ENCODE assay signal across 8 cellular contexts in the genomic region with DNA sequence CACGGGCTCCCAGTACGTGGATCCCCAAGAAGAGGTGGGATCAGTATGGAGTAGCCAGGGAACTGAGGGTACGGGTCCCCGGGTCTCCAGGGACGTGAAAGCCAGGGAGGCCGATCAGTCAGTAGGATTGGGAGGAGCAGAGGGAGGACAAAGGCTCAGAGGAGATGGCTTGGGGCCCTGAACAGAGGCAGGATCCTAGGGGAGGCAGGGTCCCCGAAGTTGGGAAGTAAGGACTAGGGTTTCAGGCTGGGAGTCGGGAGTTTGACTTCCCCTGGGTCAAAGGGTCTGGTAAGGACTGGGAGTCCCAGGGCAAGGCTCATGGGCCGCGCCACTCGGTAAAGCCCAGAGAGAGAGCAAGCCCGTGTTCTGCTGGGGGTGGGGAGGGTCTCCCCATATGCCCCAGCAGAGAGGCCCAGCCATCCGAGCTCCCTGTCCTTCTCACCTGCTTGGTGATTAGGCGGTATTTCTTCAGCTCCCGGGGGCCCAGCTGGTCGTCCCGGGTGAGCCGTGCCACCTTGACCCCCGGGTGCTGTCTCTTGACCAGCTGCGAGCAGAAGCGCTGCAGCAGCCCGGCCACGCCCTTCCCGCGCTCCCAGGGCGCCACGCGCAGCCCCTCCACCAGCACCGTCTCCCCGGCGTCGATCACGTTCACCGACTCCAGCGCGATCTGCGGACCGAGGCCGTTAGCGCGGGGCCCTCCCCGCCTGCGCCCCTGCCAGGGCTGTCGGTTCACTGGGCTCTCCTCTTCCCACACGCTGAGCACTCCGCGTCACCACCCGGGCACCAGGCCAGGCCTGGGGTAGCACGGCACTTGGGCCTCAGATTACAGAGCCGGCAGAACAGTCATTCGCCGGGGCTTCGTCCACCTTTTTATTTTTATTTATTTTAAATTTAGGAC. TPM values are rescaled to one million over a fixed set of nuclear protein-coding genes. Genes with fewer than 3 reads are reported as not detected.
A peak's percentile ranks its signal among the peaks of the same experiment; 100 is the strongest.
DNase-seq lines count a peak whose midpoint lies in the region; ATAC-seq and TF ChIP-seq lines count a peak whose summit lies in the region.

No MANE protein-coding gene starts in this region.

- WGBS in transverse colon (ENCODE audit: low coverage in 1 of 2), 2 donors = 3% methylated on average over 52 of the region's 53 CpGs; no CpG with 5 or more reads in 1 of the 2 donors

- peaks cover 54 to 63% (median 59%) of the 10 kb centered on the region in 3 donors for H3K4me1 Mint-ChIP-seq in T-cell

- no peak overlapping the region for H3K27ac ChIP-seq in transverse colon

- H3K36me3 ChIP-seq in adipocyte (ENCODE audit: control insufficient read depth, insufficient read depth, low read length, severe bottlenecking) (no peaks in the 10 kb centered on the region), transverse colon (no peaks in the 10 kb centered on the region)

- peaks cover 75 to 87% of the 10 kb centered on the region in 2 donors for H3K27me3 Mint-ChIP-seq in T-cell

- H3K27ac Mint-ChIP-seq in T-cell = no peak overlapping the region

- ATAC-seq in GM18861 (IDR thresholded peaks at IDR 0.05; ENCODE audit: unreplicated experiment) (no peak), T-cell (replicated peaks in 1 of 4) (no peak)

- intact Hi-C loops in transverse colon (cut with DNase I; ENCODE audit: low total_unique reads) = no loop called here

- POLR2A ChIA-PET in T-cell (lab: Charles Lee) = no interaction called here

- TF ChIP-seq CTCF in transverse colon (IDR thresholded peaks at IDR 0.05) = no peak

- TF ChIP-seq POLR2A in transverse colon (IDR thresholded peaks at IDR 0.05) = no peak

- in situ Hi-C loops in transverse colon (cut with MboI; ENCODE audit: low pct_ligation_motif_present in 1 of 4, low pct_unique_long_range_greater_than_20kb in 1 of 4, low sequenced_read_pairs in 3 of 4) = no loop called here

- peak overlapping the region; percentile 56 for H3K4me3 ChIP-seq in adipocyte (ENCODE audit: low read length)
- peak overlapping the region; percentile 44 for H3K4me3 ChIP-seq in iPS-18c (ENCODE audit: insufficient read depth, low read depth, low read length)
- peak overlapping the region in 1 of 4 donors; percentile 15 for H3K4me3 ChIP-seq in transverse colon

- H3K4me3 Mint-ChIP-seq in T-cell = peak overlapping the region in 1 of 3 donors; percentile 74

- peaks cover 11% of the 10 kb centered on the region for H3K4me1 ChIP-seq in adipocyte (ENCODE audit: control insufficient read depth, insufficient read depth, low read length)
- H3K4me1 ChIP-seq in transverse colon = peaks cover 8 to 34% (median 33%) of the 10 kb centered on the region in 4 donors

- no peak overlapping the region for H3K9ac ChIP-seq in adipocyte (ENCODE audit: low read length)

- TF ChIP-seq EP300 in transverse colon (IDR thresholded peaks at IDR 0.05; ENCODE audit: low read depth) = no peak

- no peaks in the 10 kb centered on the region for H3K9me3 Mint-ChIP-seq in T-cell

- CTCF ChIA-PET in T-cell (lab: Charles Lee) = interaction anchor here in 1 of 2 donors (1.4 to 1.6 kb wide), 3 partner anchors 19 to 71 kb away, joined by 4 to 17 read pairs (median 6); a partner anchor contains a TSS

- H3K9me3 ChIP-seq in adipocyte (ENCODE audit: control insufficient read depth, low read length) (no peaks in the 10 kb centered on the region), iPS-18c (ENCODE audit: control insufficient read depth, insufficient read depth, low read length) (peaks cover 2% of the 10 kb centered on the region), transverse colon (no peaks in the 10 kb centered on the region)

- no peaks in the 10 kb centered on the region for H3K36me3 Mint-ChIP-seq in T-cell

- H3K27me3 ChIP-seq in adipocyte (replicated peaks; ENCODE audit: control insufficient read depth, insufficient read depth, low read length) (peaks cover 89% of the 10 kb centered on the region), transverse colon (peaks cover 100% of the 10 kb centered on the region)

- DNase-seq in DMS 273 (lab: John Stamatoyannopoulos, UW; ENCODE audit: unreplicated experiment) (peak; percentile 94), NCI-H1092 (lab: John Stamatoyannopoulos, UW) (peak; percentile 91), adipocyte (ENCODE audit: low read depth) (peak; percentile 92), transverse colon (peak; percentile 68), NCI-H187 treated with DMSO at 0.1 percent for 48 hours (lab: John Stamatoyannopoulos, UW) (no peak), T-cell (no peak)

RNA-seq across cellular contexts. Expression of a gene that starts 7.0 kb away (rescaled TPM):
- total RNA-seq in transverse colon = not detected
- not detected for total RNA-seq in T-cell

RNA-seq across cellular contexts. Expression of a gene that starts 7.7 kb away (rescaled TPM):
- total RNA-seq in transverse colon = under 1 TPM in 1 of 4 donors, not detected in 3; 0.95 TPM
- total RNA-seq in T-cell = not detected

RNA-seq across cellular contexts. Expression of a gene that starts 18.8 kb away (rescaled TPM):
- 10 to 100 TPM; 18.3 to 87.3 (median 54.0) TPM for total RNA-seq in transverse colon
- 10 to 100 TPM in 3 of 5 donors, 1 to 10 TPM in 2; 8.1 to 16.7 (median 14.4) TPM for total RNA-seq in T-cell

RNA-seq across cellular contexts. Expression of a gene that starts 27.7 kb away (rescaled TPM):
- total RNA-seq in transverse colon (10 to 100 TPM; 31.7 to 56.9 (median 44.3) TPM), T-cell (not detected)

RNA-seq across cellular contexts. Expression of a gene that starts 44.3 kb away (rescaled TPM):
- 10 to 100 TPM; 48.4 to 81.2 (median 60.8) TPM for total RNA-seq in transverse colon
- 10 to 100 TPM; 27.7 to 74.2 (median 58.8) TPM for total RNA-seq in T-cell

Comparison
In these comparisons a context has a peak if more than half of its experiments do, and no peak if none do; other contexts are left out.
1. DNase-seq: peak in DMS 273 (single experiment), NCI-H1092 (single experiment), adipocyte (single experiment) and transverse colon (single experiment); none in NCI-H187 treated with DMSO at 0.1 percent for 48 hours (single experiment) and T-cell (0 of 34).